Comparison of ENCODE assay signal across 8 cellular contexts in genomic region chr20:34710568-34710839, GRCh38. TPM values are rescaled to one million over a fixed set of nuclear protein-coding genes. Genes with fewer than 3 reads are reported as not detected.
DNase-seq lines count a peak whose midpoint lies in the region; ATAC-seq and TF ChIP-seq lines count a peak whose summit lies in the region.

No MANE protein-coding gene starts in this region.

- H3K27ac ChIP-seq in BLaER1 (no peak overlapping the region), HUES64 (ENCODE audit: low read depth, low read length) (no peak overlapping the region)

- H3K9ac ChIP-seq in BLaER1 (peak overlapping the region; percentile 78), HUES64 (ENCODE audit: low read depth, low read length) (no peak overlapping the region)

- intact Hi-C loops in dendritic cell treated with granulocyte-macrophage colony-stimulating factor and Interleukin-4, amounts not matched to agents 40 ng/mL and 50 ng/mL, for 4 days (cut with micrococcal nuclease): no loop called here

- H3K4me3 ChIP-seq in BLaER1 (peak overlapping the region; percentile 77), HUES64 (ENCODE audit: low read length) (peak overlapping the region; percentile 83)

- no peak for ATAC-seq in HG03460 (IDR thresholded peaks at IDR 0.05; ENCODE audit: unreplicated experiment)
- no peak for ATAC-seq in GM19023 (IDR thresholded peaks at IDR 0.05; ENCODE audit: unreplicated experiment)

- peaks cover 58% of the 10 kb centered on the region for H3K4me1 Mint-ChIP-seq in dendritic cell treated with granulocyte-macrophage colony-stimulating factor and Interleukin-4, amounts not matched to agents 40 ng/mL and 50 ng/mL, for 4 days (ENCODE audit: low read depth)
- peaks cover 21% of the 10 kb centered on the region for H3K4me1 Mint-ChIP-seq in neural crest cell

- peaks cover 37% of the 10 kb centered on the region for H4K20me1 ChIP-seq in BLaER1

- H3K4me2 ChIP-seq in BLaER1: peak overlapping the region; percentile 97

- no peak for TF ChIP-seq CTCF in neural crest cell (conservative IDR thresholded peaks at IDR 0.05)

- DNase-seq in neural crest cell (ENCODE audit: low read depth, low spot score) (no peak), HK-2 (ENCODE audit: unreplicated experiment) (no peak), NCI-H82 treated with DMSO at 0.1 percent for 48 hours (lab: John Stamatoyannopoulos, UW; ENCODE audit: unreplicated experiment) (no peak)

- H3K36me3 ChIP-seq in BLaER1 (peaks cover 43% of the 10 kb centered on the region), HUES64 (ENCODE audit: insufficient read depth, low read length) (no peaks in the 10 kb centered on the region)

- H3K27me3 Mint-ChIP-seq in dendritic cell treated with granulocyte-macrophage colony-stimulating factor and Interleukin-4, amounts not matched to agents 40 ng/mL and 50 ng/mL, for 4 days: peaks cover 20% of the 10 kb centered on the region
- peaks cover 31% of the 10 kb centered on the region for H3K27me3 Mint-ChIP-seq in neural crest cell (ENCODE audit: low read depth)

- H3K4me1 ChIP-seq in BLaER1: peaks cover 43% of the 10 kb centered on the region
- no peaks in the 10 kb centered on the region for H3K4me1 ChIP-seq in HUES64 (ENCODE audit: insufficient read depth, low read length)

- H3K36me3 Mint-ChIP-seq in dendritic cell treated with granulocyte-macrophage colony-stimulating factor and Interleukin-4, amounts not matched to agents 40 ng/mL and 50 ng/mL, for 4 days (ENCODE audit: low read depth): peaks cover 61% of the 10 kb centered on the region
- peaks cover 4% of the 10 kb centered on the region for H3K36me3 Mint-ChIP-seq in neural crest cell (ENCODE audit: low read depth)

- H3K27me3 ChIP-seq in BLaER1 (peaks cover 10% of the 10 kb centered on the region), HUES64 (ENCODE audit: insufficient read depth, low read length) (peaks cover 30% of the 10 kb centered on the region)

- peak overlapping the region; percentile 84 for H3K27ac Mint-ChIP-seq in dendritic cell treated with granulocyte-macrophage colony-stimulating factor and Interleukin-4, amounts not matched to agents 40 ng/mL and 50 ng/mL, for 4 days
- no peak overlapping the region for H3K27ac Mint-ChIP-seq in neural crest cell (ENCODE audit: unreplicated experiment)

- no peaks in the 10 kb centered on the region for H3K9me3 ChIP-seq in BLaER1
- H3K9me3 ChIP-seq in HUES64 (ENCODE audit: insufficient read depth, low read depth, low read length): no peaks in the 10 kb centered on the region

- no peaks in the 10 kb centered on the region for H3K9me3 Mint-ChIP-seq in dendritic cell treated with granulocyte-macrophage colony-stimulating factor and Interleukin-4, amounts not matched to agents 40 ng/mL and 50 ng/mL, for 4 days
- no peaks in the 10 kb centered on the region for H3K9me3 Mint-ChIP-seq in neural crest cell

- H3K4me3 Mint-ChIP-seq in dendritic cell treated with granulocyte-macrophage colony-stimulating factor and Interleukin-4, amounts not matched to agents 40 ng/mL and 50 ng/mL, for 4 days: peak overlapping the region; percentile 89
- peak overlapping the region; percentile 91 for H3K4me3 Mint-ChIP-seq in neural crest cell

RNA-seq across cellular contexts. Expression of gene TP53INP2, which starts 6.4 kb away (rescaled TPM):
- 4.1 TPM for polyA plus RNA-seq in HUES64 (2013, experiment 1 of 2)
- 4.4 TPM for polyA plus RNA-seq in HUES64 (2013, experiment 2 of 2)
- total RNA-seq in neural crest cell: 17.1 and 17.2 TPM in 2 replicates

RNA-seq across cellular contexts. Expression of gene PIGU, which starts 33.6 kb away (rescaled TPM):
- 30.6 TPM for polyA plus RNA-seq in HUES64 (2013, experiment 1 of 2)
- polyA plus RNA-seq in HUES64 (2013, experiment 2 of 2): 36.8 TPM
- total RNA-seq in neural crest cell: 54.9 and 55.5 TPM in 2 replicates
